22 cellular contexts compared by ENCODE assay signal in genomic region chr6:37417393-37417792, GRCh38. TPM values are rescaled to one million over a fixed set of nuclear protein-coding genes. Genes with fewer than 3 reads are reported as not detected.
A peak's percentile ranks its signal among the peaks of the same experiment; 100 is the strongest.
DNase-seq lines count a peak whose midpoint lies in the region; ATAC-seq, FAIRE-seq and TF ChIP-seq lines count a peak whose summit lies in the region.
"Had no signal": no experiment of that assay in that cellular context is flagged by ENCODE, and none has a peak within 500 bp of the region (broad histone marks: within the 10 kb centered on the region; RNA-seq: fewer than 3 reads in every experiment).

No MANE protein-coding gene starts in this region.

- CTCF ChIA-PET in HEK293 (lab: Yijun Ruan, JAX) (interaction anchor here (0.7 kb wide), 1 partner anchor 621 kb away, joined by 3 read pairs; no protein-coding TSS in a partner anchor), WTC11 (lab: Charles Lee) (interaction anchor here (0.6 kb wide), 1 partner anchor 625 kb away, joined by 4 read pairs; no protein-coding TSS in a partner anchor)

- H3K4me3 ChIP-seq in HEK293 (ENCODE audit: low read depth, low read length), result no peak overlapping the region
- H3K4me3 ChIP-seq: BLaER1, GM12878 had no signal

- H3K4me3 Mint-ChIP-seq in WTC11, result no peak overlapping the region
- H3K4me3 Mint-ChIP-seq: CD14-positive monocyte; CD4-positive, alpha-beta memory T cell; CD4-positive, CD25-positive, alpha-beta regulatory T cell; CD8-positive, alpha-beta memory T cell had no signal

- H3K9me3 ChIP-seq in HEK293 (ENCODE audit: control insufficient read depth, insufficient read depth, low read depth, low read length), result no peaks in the 10 kb centered on the region
- H3K9me3 ChIP-seq: BE2C, BLaER1 had no signal

- POLR2A ChIA-PET in HEK293 (lab: Yijun Ruan, JAX) (no interaction called here), WTC11 (lab: Charles Lee) (no interaction called here)

- TF ChIP-seq CTCF in D721Med (IDR thresholded peaks at IDR 0.05; ENCODE audit: insufficient read depth, missing control alignments) (no peak), HEK293 (tag by site-specific recombination; IDR thresholded peaks at IDR 0.05) (no peak), WTC11 (IDR thresholded peaks at IDR 0.05) (no peak)

- no peaks in the 10 kb centered on the region for H3K9me3 Mint-ChIP-seq in WTC11

- no peak for ATAC-seq in WTC11
- ATAC-seq in SK-N-SH treated with all-trans-retinoic acid at 6 μM for 48 hours, result no peak
- ATAC-seq: GM12878 had no signal

- H3K27ac ChIP-seq in HEK293 (ENCODE audit: extremely low read depth, low read depth, low read length), result no peak overlapping the region
- H3K27ac ChIP-seq: BLaER1 had no signal

- no peaks in the 10 kb centered on the region for H3K4me1 ChIP-seq in HEK293 (ENCODE audit: control insufficient read depth, insufficient read depth, low read length)
- H3K4me1 ChIP-seq: BE2C, BLaER1 had no signal

- no peaks in the 10 kb centered on the region for H3K4me1 Mint-ChIP-seq in WTC11
- H3K4me1 Mint-ChIP-seq: CD14-positive monocyte; CD4-positive, alpha-beta memory T cell; CD4-positive, CD25-positive, alpha-beta regulatory T cell; CD8-positive, alpha-beta memory T cell had no signal

- no peaks in the 10 kb centered on the region for H3K36me3 ChIP-seq in HEK293 (ENCODE audit: control insufficient read depth in 2 of 2, insufficient read depth in 1 of 2, low read length in 2 of 2)
- H3K36me3 ChIP-seq: BE2C, BLaER1 had no signal

- no peak overlapping the region for H3K27ac Mint-ChIP-seq in WTC11
- H3K27ac Mint-ChIP-seq: CD14-positive monocyte; CD4-positive, alpha-beta memory T cell; CD4-positive, CD25-positive, alpha-beta regulatory T cell; CD8-positive, alpha-beta memory T cell had no signal

- peak; percentile 51 for FAIRE-seq in D721Med (lab: Jason Lieb, UNC)
- FAIRE-seq: A204.1, GM12878, GM12892, GM18507 had no signal

- no peak for DNase-seq in D721Med (ENCODE audit: insufficient read length, low spot score)
- no peak for DNase-seq in WTC11 (ENCODE audit: low spot score)
- DNase-seq in G401 (ENCODE audit: low spot score), result no peak
- no peak for DNase-seq in NCI-H187 (lab: John Stamatoyannopoulos, UW)
- DNase-seq: 8988T; ACHN; BE2C; C1 segment of cervical spinal cord; CD4-positive, alpha-beta memory T cell; CD4-positive, CD25-positive, alpha-beta regulatory T cell; CD8-positive, alpha-beta memory T cell; COR-L47; DMS79 treated with DMSO at 0.1 percent for 48 hours; GDM1 had no signal

- in situ Hi-C loops in G401 (cut with HindIII; ENCODE audit: low sequenced_read_pairs), result no loop called here

- H3K27me3 Mint-ChIP-seq in WTC11 (ENCODE audit: low read depth), result no peaks in the 10 kb centered on the region; the same call in 1 of the 2 replicates
- H3K27me3 Mint-ChIP-seq: CD4-positive, alpha-beta memory T cell had no signal

- no peaks in the 10 kb centered on the region for H3K36me3 Mint-ChIP-seq in WTC11
- H3K36me3 Mint-ChIP-seq: CD14-positive monocyte; CD4-positive, alpha-beta memory T cell; CD4-positive, CD25-positive, alpha-beta regulatory T cell; CD8-positive, alpha-beta memory T cell had no signal

TF ChIP-seq in HEK293, 187 proteins besides CTCF, POLR2A, EP300 and RAD21 (continues in another document):
- TF ChIP-seq ZNF449 (tag by site-specific recombination; IDR thresholded peaks at IDR 0.05) (no peak), ZNF2 (tag by site-specific recombination; IDR thresholded peaks at IDR 0.05) (no peak), ZNF600 (tag by site-specific recombination; IDR thresholded peaks at IDR 0.05) (no peak)

TF ChIP-seq in WTC11, 78 proteins besides CTCF, POLR2A, EP300 and RAD21:
- peak; percentile 69; the same call in 1 of the 2 replicates for TF ChIP-seq ZNF317 (CRISPR knock-in tag; IDR thresholded peaks at IDR 0.05; ENCODE audit: borderline replicate concordance, low read depth)
- no peak for TF ChIP-seq SMAD3 (CRISPR knock-in tag; IDR thresholded peaks at IDR 0.05; ENCODE audit: borderline replicate concordance)
- no peak for TF ChIP-seq ZNF532 (CRISPR knock-in tag; IDR thresholded peaks at IDR 0.05; ENCODE audit: borderline replicate concordance)

TF ChIP-seq in SK-N-SH treated with all-trans-retinoic acid at 6 μM for 48 hours, 23 proteins besides CTCF, POLR2A, EP300 and RAD21:
- TF ChIP-seq ZC3H10 (CRISPR knock-in tag; IDR thresholded peaks at IDR 0.05), result no peak
- TF ChIP-seq CREB5 (CRISPR knock-in tag; IDR thresholded peaks at IDR 0.05; ENCODE audit: low read depth), result no peak
- no peak for TF ChIP-seq PPARA (CRISPR knock-in tag; IDR thresholded peaks at IDR 0.05; ENCODE audit: borderline replicate concordance)
- no peak for TF ChIP-seq TCF4 (CRISPR knock-in tag; IDR thresholded peaks at IDR 0.05; ENCODE audit: borderline replicate concordance)
- no peak for TF ChIP-seq ZNF70 (CRISPR knock-in tag; IDR thresholded peaks at IDR 0.05)

RNA-seq across cellular contexts. Expression of gene CMTR1, which starts 15.6 kb away (rescaled TPM):
- 33.3 to 38.6 TPM (median 35.8 TPM) in 3 replicates for total RNA-seq in WTC11 (2021)
- 47.7 and 48.8 TPM in 2 replicates for total RNA-seq in G401 (2014; rRNA removed; shearing (Covaris generic))
